8 cellular contexts compared by ENCODE assay signal in genomic region chr1:223748405-223748772, GRCh38. TPM values are rescaled to one million over a fixed set of nuclear protein-coding genes. Genes with fewer than 3 reads are reported as not detected.
DNase-seq lines count a peak whose midpoint lies in the region; ATAC-seq, FAIRE-seq and TF ChIP-seq lines count a peak whose summit lies in the region.

No MANE protein-coding gene starts in this region.

- H3K27ac ChIP-seq in GM12878 (ENCODE audit: control insufficient read depth, insufficient read depth) (no peak overlapping the region), right lobe of liver (peak overlapping the region in 2 of 3 donors; percentile 8 to 18), upper lobe of left lung (peak overlapping the region; percentile 61 to 83 (median 74))

- TF ChIP-seq EP300 in GM12878 (IDR thresholded peaks at IDR 0.05; ENCODE audit: borderline replicate concordance in 1 of 2, control insufficient read depth in 1 of 2, low read depth in 2 of 2, low read length in 2 of 2) (no peak), upper lobe of left lung (IDR thresholded peaks at IDR 0.05) (no peak)

- CTCF ChIA-PET in GM12878 (lab: Yijun Ruan, JAX), result interaction anchor here (0.9 to 6.0 kb wide), 14 partner anchors 9 to 716 kb away, joined by 3 to 69 read pairs (median 8); partner anchors contain the start of gene CAPN2

- SMC1A ChIA-PET in GM12878 (lab: Charles Lee; ENCODE audit: uncharacterized antibody, unreplicated experiment), result interaction anchor here (1.2 to 2.5 kb wide), 4 partner anchors 17 to 134 kb away, joined by 3 to 24 read pairs (median 6); no protein-coding TSS in a partner anchor

- POLR2A ChIA-PET in GM12878 (lab: Charles Lee), result no interaction called here

- intact Hi-C loops in GM12878 (cut with micrococcal nuclease; ENCODE audit: unreplicated experiment) (no loop called here), right lobe of liver (cut with DNase I) (loop anchor here (5.0 kb wide), 1 partner anchor 36 kb away; the partner anchor contains the start of gene CAPN2 (in 2 of the 2))

- TF ChIP-seq CTCF in AG10803 (conservative IDR thresholded peaks at IDR 0.05; ENCODE audit: low read length), result no peak
- TF ChIP-seq CTCF in GM12878 (IDR thresholded peaks at IDR 0.05 in 2 of 3, conservative IDR thresholded peaks at IDR 0.05 in 1 of 3; ENCODE audit: control insufficient read depth in 2 of 3, extremely low read depth in 1 of 3, insufficient read depth in 1 of 3, low read depth in 3 of 3, low read length in 3 of 3), result no peak
- no peak for TF ChIP-seq CTCF in right lobe of liver (IDR thresholded peaks at IDR 0.05)
- no peak for TF ChIP-seq CTCF in upper lobe of left lung (IDR thresholded peaks at IDR 0.05)

- no peak for FAIRE-seq in GM12878 (lab: Jason Lieb, UNC)
- FAIRE-seq in frontal cortex (lab: Jason Lieb, UNC), result no peak

- in situ Hi-C loops in GM12878 (cut with MboI), result no loop called here

- H3K9ac ChIP-seq in GM12878 (ENCODE audit: control insufficient read depth, insufficient read depth, low read length), result no peak overlapping the region

- H3K4me1 ChIP-seq in GM12878 (ENCODE audit: control insufficient read depth, insufficient read depth, low read length), result peaks cover 6% of the 10 kb centered on the region
- H3K4me1 ChIP-seq in right lobe of liver, result peaks cover 0 to 14% (median 0%) of the 10 kb centered on the region in 4 donors
- H3K4me1 ChIP-seq in upper lobe of left lung, result peaks cover 26 to 33% (median 30%) of the 10 kb centered on the region in 4 donors

- no peak for TF ChIP-seq POLR2A in GM12878 (IDR thresholded peaks at IDR 0.05; ENCODE audit: low read depth, low read length)
- no peak for TF ChIP-seq POLR2A in right lobe of liver (IDR thresholded peaks at IDR 0.05)
- no peak for TF ChIP-seq POLR2A in upper lobe of left lung (IDR thresholded peaks at IDR 0.05)

- H4K20me1 ChIP-seq in GM12878 (ENCODE audit: control insufficient read depth, insufficient read depth), result no peaks in the 10 kb centered on the region

- RAD21 ChIA-PET in GM12878 (lab: Charles Lee; ENCODE audit: unreplicated experiment), result interaction anchor here (1.3 to 1.9 kb wide), 4 partner anchors 24 to 303 kb away, joined by 4 to 24 read pairs (median 6); partner anchors contain the start of gene CAPN2

- H3K4me3 ChIP-seq in AG10803 (ENCODE audit: low read length), result no peak overlapping the region
- no peak overlapping the region; the same call in 1 of the 2 replicates for H3K4me3 ChIP-seq in GM12878
- peak overlapping the region; percentile 52 to 59 (median 57) for H3K4me3 ChIP-seq in right lobe of liver
- H3K4me3 ChIP-seq in upper lobe of left lung, result peak overlapping the region in 3 of 4 donors; percentile 37 to 57 (median 56)

- no peaks in the 10 kb centered on the region for H3K9me3 ChIP-seq in GM12878 (replicated peaks; ENCODE audit: control insufficient read depth, insufficient read depth, low read length)
- H3K9me3 ChIP-seq in right lobe of liver, result no peaks in the 10 kb centered on the region
- H3K9me3 ChIP-seq in upper lobe of left lung, result no peaks in the 10 kb centered on the region

- no TSS peak for BruUV-seq in GM12878 (replicated peaks; lab: Mats Ljungman, UMichigan)

- no peak for TF ChIP-seq RAD21 in GM12878 (IDR thresholded peaks at IDR 0.05; ENCODE audit: insufficient read depth, low read depth, low read length)

- H3K27me3 ChIP-seq in GM12878 (replicated peaks in 1 of 2; ENCODE audit: control insufficient read depth in 2 of 2, insufficient read depth in 2 of 2, low read length in 1 of 2) (no peaks in the 10 kb centered on the region), right lobe of liver (no peaks in the 10 kb centered on the region), upper lobe of left lung (no peaks in the 10 kb centered on the region)

- H3K36me3 ChIP-seq in GM12878 (ENCODE audit: control insufficient read depth in 2 of 2, insufficient read depth in 2 of 2, low read length in 1 of 2) (no peaks in the 10 kb centered on the region; a peak in 2 of 4 replicates), right lobe of liver (peaks cover 0 to 3% (median 1%) of the 10 kb centered on the region in 4 donors), upper lobe of left lung (peaks cover 39 to 84% (median 78%) of the 10 kb centered on the region in 4 donors)

- peak overlapping the region; percentile 97 for H3K4me2 ChIP-seq in GM12878 (ENCODE audit: control insufficient read depth, insufficient read depth)

- WGBS in GM12878 (ENCODE audit: insufficient coverage, insufficient replicate concordance, low lambda C conversion rate, missing lambda C conversion rate), result 7% methylated on average over 18 of the region's 18 CpGs
- WGBS in right lobe of liver (ENCODE audit: insufficient coverage, low coverage, low lambda C conversion rate, missing lambda C conversion rate), result 61% methylated on average over 12 of the region's 18 CpGs
- WGBS in upper lobe of left lung, 2 donors, result 40 to 41% methylated on average over 15 to 18 of the region's 18 CpGs

- peak; percentile 38 for DNase-seq in AG10803 (ENCODE audit: low read depth)
- DNase-seq in GM12878 (ENCODE audit: low read depth, low spot score), result no peak
- peak in 1 of 3 donors; percentile 37 for DNase-seq in right lobe of liver
- DNase-seq in upper lobe of left lung, result peak in 1 of 2 donors; percentile 80
- no peak for DNase-seq in dedifferentiated amniotic fluid mesenchymal stem cell (ENCODE audit: extremely low spot score)
- DNase-seq in RKO (ENCODE audit: low spot score), result no peak
- no peak for DNase-seq in frontal cortex (ENCODE audit: low spot score in 2 of 2)

- H2AFZ ChIP-seq in GM12878 (ENCODE audit: control insufficient read depth, low read depth, low read length), result no peak overlapping the region

- H3K79me2 ChIP-seq in GM12878 (ENCODE audit: control insufficient read depth, insufficient read depth, low read length), result no peaks in the 10 kb centered on the region

- ATAC-seq in HG02852 (IDR thresholded peaks at IDR 0.05; ENCODE audit: unreplicated experiment), result peak; percentile 70
- ATAC-seq in GM12878, result peak; percentile 73
- ATAC-seq in right lobe of liver, result peak; percentile 7 to 46 (median 37)
- peak; percentile 71 to 74 for ATAC-seq in upper lobe of left lung (ENCODE audit: low FRiP score in 2 of 2)

TF ChIP-seq in GM12878, 131 proteins besides CTCF, POLR2A, EP300 and RAD21 (continues in another document):
- TF ChIP-seq MXI1 (IDR thresholded peaks at IDR 0.05; ENCODE audit: low read depth, low read length) (no peak), JUND (IDR thresholded peaks at IDR 0.05; ENCODE audit: low read depth, low read length) (no peak), ZNF274 (IDR thresholded peaks at IDR 0.05; ENCODE audit: insufficient read depth, insufficient read length) (no peak), CBX3 (IDR thresholded peaks at IDR 0.05; ENCODE audit: borderline replicate concordance, low read depth) (no peak)
- TF ChIP-seq, protein P1, sequence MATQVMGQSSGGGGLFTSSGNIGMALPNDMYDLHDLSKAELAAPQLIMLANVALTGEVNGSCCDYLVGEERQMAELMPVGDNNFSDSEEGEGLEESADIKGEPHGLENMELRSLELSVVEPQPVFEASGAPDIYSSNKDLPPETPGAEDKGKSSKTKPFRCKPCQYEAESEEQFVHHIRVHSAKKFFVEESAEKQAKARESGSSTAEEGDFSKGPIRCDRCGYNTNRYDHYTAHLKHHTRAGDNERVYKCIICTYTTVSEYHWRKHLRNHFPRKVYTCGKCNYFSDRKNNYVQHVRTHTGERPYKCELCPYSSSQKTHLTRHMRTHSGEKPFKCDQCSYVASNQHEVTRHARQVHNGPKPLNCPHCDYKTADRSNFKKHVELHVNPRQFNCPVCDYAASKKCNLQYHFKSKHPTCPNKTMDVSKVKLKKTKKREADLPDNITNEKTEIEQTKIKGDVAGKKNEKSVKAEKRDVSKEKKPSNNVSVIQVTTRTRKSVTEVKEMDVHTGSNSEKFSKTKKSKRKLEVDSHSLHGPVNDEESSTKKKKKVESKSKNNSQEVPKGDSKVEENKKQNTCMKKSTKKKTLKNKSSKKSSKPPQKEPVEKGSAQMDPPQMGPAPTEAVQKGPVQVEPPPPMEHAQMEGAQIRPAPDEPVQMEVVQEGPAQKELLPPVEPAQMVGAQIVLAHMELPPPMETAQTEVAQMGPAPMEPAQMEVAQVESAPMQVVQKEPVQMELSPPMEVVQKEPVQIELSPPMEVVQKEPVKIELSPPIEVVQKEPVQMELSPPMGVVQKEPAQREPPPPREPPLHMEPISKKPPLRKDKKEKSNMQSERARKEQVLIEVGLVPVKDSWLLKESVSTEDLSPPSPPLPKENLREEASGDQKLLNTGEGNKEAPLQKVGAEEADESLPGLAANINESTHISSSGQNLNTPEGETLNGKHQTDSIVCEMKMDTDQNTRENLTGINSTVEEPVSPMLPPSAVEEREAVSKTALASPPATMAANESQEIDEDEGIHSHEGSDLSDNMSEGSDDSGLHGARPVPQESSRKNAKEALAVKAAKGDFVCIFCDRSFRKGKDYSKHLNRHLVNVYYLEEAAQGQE (IDR thresholded peaks at IDR 0.05; ENCODE audit: low read depth, low read length), result no peak

RNA-seq across cellular contexts. Expression of gene CAPN2, which starts 36.0 kb away (rescaled TPM):
- 0.93 and 1.9 TPM in 2 replicates for total RNA-seq in GM12878 (2013; cell fraction: nucleolus; rRNA removed)
- total RNA-seq in GM12878 (2014; rRNA removed) (12.2 and 16.3 TPM in 2 replicates), GM12878 (2014; rRNA removed; fragmentation: Illumina TruSeq; extraction: Trizol) (17.6 and 18.2 TPM in 2 replicates), GM12878 (2021) (17.9 and 18.9 TPM in 2 replicates), right lobe of liver (10 to 100 TPM; 17.5 to 53.1 (median 33.1) TPM), upper lobe of left lung (1,000 to 10,000 TPM in 1 of 6 donors, 100 to 1,000 TPM in 5; 271 to 1,436 (median 427) TPM), frontal cortex (36.7 TPM)
- 12.0 TPM for polyA plus RNA-seq in GM12878 (2011; ENCODE audit: low read depth)
- polyA plus RNA-seq in GM12878 (2011; rRNA removed) (9.3 and 10.4 TPM in 2 replicates), GM12878 (2014; fragmentation: Illumina TruSeq; extraction: Trizol) (17.7 and 18.0 TPM in 2 replicates), GM12878 (2014; fragmentation: Nextera tagmentation; extraction: Ambion mirVana) (1 to 10 TPM; 6.0 to 8.2 TPM), GM12878 (2014; rRNA removed) (21.4 and 26.4 TPM in 2 replicates), GM12878 (2016; fragmentation: Nextera tagmentation; extraction: Ambion mirVana) (10 to 100 TPM; 15.7 to 16.9 TPM)
- 5.4 and 6.3 TPM in 2 replicates for polyA plus RNA-seq in GM12878 (2011; cell fraction: cytosol; rRNA removed)
- polyA plus RNA-seq in GM12878 (2011; cell fraction: nucleus; rRNA removed), result 20.0 and 22.4 TPM in 2 replicates
- polyA plus RNA-seq in GM12878 (2012), result 4.8 and 9.3 TPM in 2 replicates
- 8.2 and 10.8 TPM in 2 replicates for polyA minus RNA-seq in GM12878 (2011; rRNA and poly(A)+ RNA removed)
- polyA minus RNA-seq in GM12878 (2011; cell fraction: cytosol; rRNA and poly(A)+ RNA removed), result 3.5 and 4.8 TPM in 2 replicates
- polyA minus RNA-seq in GM12878 (2011; cell fraction: nucleus; rRNA and poly(A)+ RNA removed), result 4.1 and 9.7 TPM in 2 replicates

Comparison
In these comparisons a context has a peak if more than half of its experiments do, and no peak if none do; other contexts are left out.
1. H3K4me3 ChIP-seq: peak in right lobe of liver (3 of 3) and upper lobe of left lung (3 of 4); none in AG10803 (single experiment) and GM12878 (single experiment).
2. Peak in every context shown above with its lines, with median percentiles within 50 percentile points of each other: ATAC-seq.